19 cellular contexts compared by ENCODE assay signal in genomic region chr16:4297480-4297879, GRCh38. TPM values are rescaled to one million over a fixed set of nuclear protein-coding genes. Genes with fewer than 3 reads are reported as not detected.
DNase-seq lines count a peak whose midpoint lies in the region; ATAC-seq and TF ChIP-seq lines count a peak whose summit lies in the region.
"Had no signal": no experiment of that assay in that cellular context is flagged by ENCODE, and none has a peak within 500 bp of the region (broad histone marks: within the 10 kb centered on the region; RNA-seq: fewer than 3 reads in every experiment).

No MANE protein-coding gene starts in this region.

- H3K27me3 Mint-ChIP-seq in HFFc6 (ENCODE audit: insufficient read depth) (peaks cover 9% of the 10 kb centered on the region), brain (peaks cover 7% of the 10 kb centered on the region), nephron (ENCODE audit: low read depth) (no peaks in the 10 kb centered on the region)
- peaks cover 2% of the 10 kb centered on the region for H3K27me3 Mint-ChIP-seq in activated T-helper 1 cell treated with anti-CD3 and anti-CD28 coated beads, Interleukin-12 subunit alpha, Interleukin-12 subunit beta, Interleukin-2, Interleukin-4 antibody, amounts not matched to agents 30 ng/mL and 10 ng/mL and 1 ng/mL, durations not matched to agents 14 hours and 24 hours and 36 hours (ENCODE audit: insufficient read depth)

- no peak overlapping the region for H3K4me2 ChIP-seq in BLaER1

- H3K9me3 Mint-ChIP-seq in HFFc6 (no peaks in the 10 kb centered on the region), brain (no peaks in the 10 kb centered on the region), nephron (no peaks in the 10 kb centered on the region)
- no peaks in the 10 kb centered on the region for H3K9me3 Mint-ChIP-seq in activated T-helper 1 cell treated with anti-CD3 and anti-CD28 coated beads, Interleukin-12 subunit alpha, Interleukin-12 subunit beta, Interleukin-2, Interleukin-4 antibody, amounts not matched to agents 30 ng/mL and 10 ng/mL and 1 ng/mL, durations not matched to agents 14 hours and 24 hours and 36 hours
- H3K9me3 Mint-ChIP-seq: CD8-positive, alpha-beta memory T cell had no signal

- H3K27ac ChIP-seq in BLaER1 = no peak overlapping the region

- H3K27me3 ChIP-seq in BLaER1 = no peaks in the 10 kb centered on the region

- no peaks in the 10 kb centered on the region for H3K9me3 ChIP-seq in BLaER1

- H3K36me3 Mint-ChIP-seq in HFFc6 (ENCODE audit: low read depth) (peaks cover 9% of the 10 kb centered on the region; the same call in 1 of the 2 replicates), brain (no peaks in the 10 kb centered on the region), nephron (ENCODE audit: low read depth) (peaks cover 4% of the 10 kb centered on the region)
- H3K36me3 Mint-ChIP-seq in activated T-helper 1 cell treated with anti-CD3 and anti-CD28 coated beads, Interleukin-12 subunit alpha, Interleukin-12 subunit beta, Interleukin-2, Interleukin-4 antibody, amounts not matched to agents 30 ng/mL and 10 ng/mL and 1 ng/mL, durations not matched to agents 14 hours and 24 hours and 36 hours (ENCODE audit: low read depth) = no peaks in the 10 kb centered on the region

- no peak for TF ChIP-seq CTCF in HFFc6 (IDR thresholded peaks at IDR 0.05)
- TF ChIP-seq CTCF in brain (conservative IDR thresholded peaks at IDR 0.05) = no peak
- TF ChIP-seq CTCF in nephron (IDR thresholded peaks at IDR 0.05; ENCODE audit: unreplicated experiment in 3 of 3) = no peak

- intact Hi-C loops in activated T-helper 1 cell treated with anti-CD3 and anti-CD28 coated beads, Interleukin-12 subunit alpha, Interleukin-12 subunit beta, Interleukin-2, Interleukin-4 antibody, amounts not matched to agents 30 ng/mL and 10 ng/mL and 1 ng/mL, durations not matched to agents 14 hours and 24 hours and 36 hours (cut with micrococcal nuclease) = no loop called here

- ATAC-seq in GM18867 (IDR thresholded peaks at IDR 0.05; ENCODE audit: unreplicated experiment) = no peak

- peaks cover 38% of the 10 kb centered on the region for H3K4me1 ChIP-seq in BLaER1

- H3K4me3 ChIP-seq in BLaER1 = no peak overlapping the region

- H3K9ac ChIP-seq in BLaER1 = 0 out of 2 replicates have a peak overlapping the region, but pooled peaks have one; percentile 8

- DNase-seq in HFFc6 = no peak
- no peak for DNase-seq in activated T-helper 1 cell treated with anti-CD3 and anti-CD28 coated beads, Interleukin-12 subunit alpha, Interleukin-12 subunit beta, Interleukin-2, Interleukin-4 antibody, amounts not matched to agents 30 ng/mL and 10 ng/mL and 1 ng/mL, durations not matched to agents 14 hours and 24 hours and 36 hours (ENCODE audit: low spot score)
- DNase-seq in C1 segment of cervical spinal cord (lab: John Stamatoyannopoulos, UW) = no peak
- DNase-seq in RPMI8226 = no peak
- DNase-seq: 8988T; CD8-positive, alpha-beta memory T cell; DMS153; KG1; NCI-H1436; NCI-H2029; NCI-H2171; NCI-H774; Right ventricle myocardium superior had no signal

- H3K27ac Mint-ChIP-seq in HFFc6 (peak overlapping the region; percentile 5; the same call in 1 of the 2 replicates), brain (peak overlapping the region in 4 of 5 experiments; percentile 29 to 81 (median 58)), nephron (peak overlapping the region; percentile 62 to 92 (median 77))
- no peak overlapping the region for H3K27ac Mint-ChIP-seq in activated T-helper 1 cell treated with anti-CD3 and anti-CD28 coated beads, Interleukin-12 subunit alpha, Interleukin-12 subunit beta, Interleukin-2, Interleukin-4 antibody, amounts not matched to agents 30 ng/mL and 10 ng/mL and 1 ng/mL, durations not matched to agents 14 hours and 24 hours and 36 hours
- H3K27ac Mint-ChIP-seq: CD8-positive, alpha-beta memory T cell had no signal

- H3K4me1 Mint-ChIP-seq in HFFc6 (ENCODE audit: low read depth) = peaks cover 35% of the 10 kb centered on the region
- peaks cover 45% of the 10 kb centered on the region for H3K4me1 Mint-ChIP-seq in brain
- peaks cover 41% of the 10 kb centered on the region for H3K4me1 Mint-ChIP-seq in nephron
- H3K4me1 Mint-ChIP-seq in activated T-helper 1 cell treated with anti-CD3 and anti-CD28 coated beads, Interleukin-12 subunit alpha, Interleukin-12 subunit beta, Interleukin-2, Interleukin-4 antibody, amounts not matched to agents 30 ng/mL and 10 ng/mL and 1 ng/mL, durations not matched to agents 14 hours and 24 hours and 36 hours (ENCODE audit: low read depth) = no peaks in the 10 kb centered on the region
- H3K4me1 Mint-ChIP-seq: CD8-positive, alpha-beta memory T cell had no signal

- H3K4me3 Mint-ChIP-seq in HFFc6 (no peak overlapping the region), brain (no peak overlapping the region), nephron (peak overlapping the region in 2 of 3 experiments; percentile 9 to 14)
- no peak overlapping the region for H3K4me3 Mint-ChIP-seq in activated T-helper 1 cell treated with anti-CD3 and anti-CD28 coated beads, Interleukin-12 subunit alpha, Interleukin-12 subunit beta, Interleukin-2, Interleukin-4 antibody, amounts not matched to agents 30 ng/mL and 10 ng/mL and 1 ng/mL, durations not matched to agents 14 hours and 24 hours and 36 hours
- H3K4me3 Mint-ChIP-seq: CD8-positive, alpha-beta memory T cell had no signal

- peaks cover 36% of the 10 kb centered on the region for H3K36me3 ChIP-seq in BLaER1

- peaks cover 19% of the 10 kb centered on the region; the same call in 1 of the 2 replicates for H4K20me1 ChIP-seq in BLaER1

RNA-seq across cellular contexts. Expression of gene GLIS2, which starts 18.4 kb away (rescaled TPM):
- total RNA-seq in HFFc6 (2021; fragmentation: NEBNext Ultra II Directional; extraction: Animal tissue kit (Norgen Biotek cat#: 25700)) = 10 to 100 TPM; 21.9 to 26.0 (median 23.5) TPM
- 17.2 TPM for polyA plus RNA-seq in brain (ENCODE audit: insufficient read depth, low read depth, low replicate concordance)
- 0.54 TPM in 2 replicates for total RNA-seq in activated T-helper 1 cell treated with anti-CD3 and anti-CD28 coated beads, Interleukin-12 subunit alpha, Interleukin-12 subunit beta, Interleukin-2, Interleukin-4 antibody, amounts not matched to agents 30 ng/mL and 10 ng/mL and 1 ng/mL, durations not matched to agents 14 hours and 24 hours and 36 hours
- polyA plus RNA-seq: CD8-positive, alpha-beta memory T cell had no signal

RNA-seq across cellular contexts. Expression of gene TFAP4, which starts 24.7 kb away (rescaled TPM):
- total RNA-seq in HFFc6 (2021; fragmentation: NEBNext Ultra II Directional; extraction: Animal tissue kit (Norgen Biotek cat#: 25700)) = 10 to 100 TPM in 3 of 6 experiments, 1 to 10 TPM in 3; 8.3 to 11.7 (median 10.1) TPM
- 12.2 TPM for polyA plus RNA-seq in brain (ENCODE audit: insufficient read depth, low read depth, low replicate concordance)
- total RNA-seq in activated T-helper 1 cell treated with anti-CD3 and anti-CD28 coated beads, Interleukin-12 subunit alpha, Interleukin-12 subunit beta, Interleukin-2, Interleukin-4 antibody, amounts not matched to agents 30 ng/mL and 10 ng/mL and 1 ng/mL, durations not matched to agents 14 hours and 24 hours and 36 hours = 48.3 and 49.2 TPM in 2 replicates

RNA-seq across cellular contexts. Expression of gene PAM16, which starts 53.6 kb away (rescaled TPM):
- total RNA-seq in HFFc6 (2021; fragmentation: NEBNext Ultra II Directional; extraction: Animal tissue kit (Norgen Biotek cat#: 25700)) = 10 to 100 TPM; 44.9 to 50.8 (median 46.1) TPM
- polyA plus RNA-seq in brain (ENCODE audit: insufficient read depth, low read depth, low replicate concordance) = 64.4 TPM
- 91.5 and 106 TPM in 2 replicates for total RNA-seq in activated T-helper 1 cell treated with anti-CD3 and anti-CD28 coated beads, Interleukin-12 subunit alpha, Interleukin-12 subunit beta, Interleukin-2, Interleukin-4 antibody, amounts not matched to agents 30 ng/mL and 10 ng/mL and 1 ng/mL, durations not matched to agents 14 hours and 24 hours and 36 hours

RNA-seq across cellular contexts. Expression of gene SRL, which starts 55.6 kb away (rescaled TPM):
- not detected for total RNA-seq in HFFc6 (2021; fragmentation: NEBNext Ultra II Directional; extraction: Animal tissue kit (Norgen Biotek cat#: 25700))
- polyA plus RNA-seq in brain (ENCODE audit: insufficient read depth, low read depth, low replicate concordance) = 3.7 TPM
- total RNA-seq in activated T-helper 1 cell treated with anti-CD3 and anti-CD28 coated beads, Interleukin-12 subunit alpha, Interleukin-12 subunit beta, Interleukin-2, Interleukin-4 antibody, amounts not matched to agents 30 ng/mL and 10 ng/mL and 1 ng/mL, durations not matched to agents 14 hours and 24 hours and 36 hours = not detected in 2 replicates
- total RNA-seq: CD8-positive, alpha-beta memory T cell; NCI-H460 had no signal
- polyA plus RNA-seq: BJ; CD8-positive, alpha-beta memory T cell had no signal

Comparison
In these comparisons a context has a peak if more than half of its experiments do, and no peak if none do; other contexts are left out.
1. H3K4me3 Mint-ChIP-seq: peak in nephron (2 of 3); none in HFFc6 (single experiment), brain (0 of 5) and activated T-helper 1 cell treated with anti-CD3 and anti-CD28 coated beads, Interleukin-12 subunit alpha, Interleukin-12 subunit beta, Interleukin-2, Interleukin-4 antibody, amounts not matched to agents 30 ng/mL and 10 ng/mL and 1 ng/mL, durations not matched to agents 14 hours and 24 hours and 36 hours (single experiment).
2. RNA of gene GLIS2, which starts 18.4 kb away (total RNA-seq): 21.9 to 26.0 TPM in HFFc6; 0.54 TPM in activated T-helper 1 cell treated with anti-CD3 and anti-CD28 coated beads, Interleukin-12 subunit alpha, Interleukin-12 subunit beta, Interleukin-2, Interleukin-4 antibody, amounts not matched to agents 30 ng/mL and 10 ng/mL and 1 ng/mL, durations not matched to agents 14 hours and 24 hours and 36 hours; every median in the first group is over 10 times any median in the second.